17 cellular contexts compared by ENCODE assay signal in genomic region chr4:15976456-15977096, GRCh38. TPM values are rescaled to one million over a fixed set of nuclear protein-coding genes. Genes with fewer than 3 reads are reported as not detected.
DNase-seq lines count a peak whose midpoint lies in the region; ATAC-seq, FAIRE-seq and TF ChIP-seq lines count a peak whose summit lies in the region.
"Had no signal": no experiment of that assay in that cellular context is flagged by ENCODE, and none has a peak within 500 bp of the region (broad histone marks: within the 10 kb centered on the region; RNA-seq: fewer than 3 reads in every experiment).

No MANE protein-coding gene starts in this region.

- ATAC-seq in Right ventricle myocardium superior (ENCODE audit: poor library complexity) (peak; percentile 89), left colon (peak; percentile 45), GM18870 (IDR thresholded peaks at IDR 0.05; ENCODE audit: unreplicated experiment) (no peak)
- ATAC-seq: activated T-helper 17 cell treated with anti-CD3 and anti-CD28 coated beads, Interleukin-2, amount 50 U/mL, for 72 hours; GM12878 had no signal

- H3K9me3 ChIP-seq in right atrium auricular region: no peaks in the 10 kb centered on the region
- no peaks in the 10 kb centered on the region for H3K9me3 ChIP-seq in H1 (ENCODE audit: insufficient read depth in 2 of 2, low read depth in 1 of 2, low read length in 1 of 2)

- no peak for TF ChIP-seq POLR2A in H1 (IDR thresholded peaks at IDR 0.05; ENCODE audit: control extremely low read depth in 1 of 2, low read depth in 2 of 2, low read length in 2 of 2)

- no peak overlapping the region for H2BK120ac ChIP-seq in H1 (replicated peaks; ENCODE audit: low read depth, low read length)

- no peak overlapping the region for H3K27ac Mint-ChIP-seq in activated naive CD4-positive, alpha-beta T cell treated with anti-CD3 and anti-CD28 coated beads for 36 hours
- H3K27ac Mint-ChIP-seq: activated B cell treated with CpG ODN at 0.5 μM for 24 hours; activated T-helper 17 cell treated with anti-CD3 and anti-CD28 coated beads, Interleukin-2, amount 50 U/mL, for 72 hours had no signal

- no peak overlapping the region for H2AK5ac ChIP-seq in H1 (ENCODE audit: low read depth, low read length)

- no peak for FAIRE-seq in H1 (lab: Jason Lieb, UNC)
- FAIRE-seq: GM12878 had no signal

- no peak overlapping the region for H2BK20ac ChIP-seq in H1 (ENCODE audit: low read length)

- no peak overlapping the region for H3K56ac ChIP-seq in H1 (replicated peaks; ENCODE audit: insufficient read length, low read depth, low read length)

- no peak overlapping the region for H2BK12ac ChIP-seq in H1 (ENCODE audit: low read depth, low read length)

- no peak overlapping the region for H3K4ac ChIP-seq in H1 (replicated peaks; ENCODE audit: insufficient read length, low read depth, low read length)

- H2BK15ac ChIP-seq in H1 (ENCODE audit: low read length): no peak overlapping the region

- 89% methylated on average over 5 of the region's 5 CpGs; no CpG with 5 or more reads in 1 of the 2 experiments for WGBS in H1 (ENCODE audit: extremely low coverage in 1 of 2, insufficient coverage in 1 of 2, insufficient read length in 1 of 2, insufficient replicate concordance in 2 of 2, low coverage in 1 of 2, low lambda C conversion rate in 2 of 2, missing lambda C conversion rate in 1 of 2), 2 experiments

- no peaks in the 10 kb centered on the region for H3K36me3 Mint-ChIP-seq in activated naive CD4-positive, alpha-beta T cell treated with anti-CD3 and anti-CD28 coated beads for 36 hours (ENCODE audit: low read depth)

- CTCF ChIA-PET in H1 (lab: Charles Lee; ENCODE audit: partially characterized antibody): interaction anchor here (0.9 to 4.5 kb wide), 13 partner anchors 10 to 171 kb away, joined by 3 to 36 read pairs (median 7); partner anchors contain the start of gene FGFBP2
- CTCF ChIA-PET in activated naive CD4-positive, alpha-beta T cell treated with anti-CD3 and anti-CD28 coated beads for 36 hours (lab: Charles Lee): interaction anchor here (1.2 to 4.2 kb wide), 3 partner anchors 11 to 94 kb away, joined by 3 to 15 read pairs (median 3); no protein-coding TSS in a partner anchor

- no peak overlapping the region for H3K9ac ChIP-seq in H1 (replicated peaks in 1 of 4; ENCODE audit: extremely low read depth in 1 of 4, low read depth in 3 of 4, low read length in 3 of 4)

- no peak overlapping the region for H3K23ac ChIP-seq in H1 (ENCODE audit: insufficient read length)

- peak in 1 of 2 experiments; percentile 41; a peak in 2 of 4 replicates for TF ChIP-seq RAD21 in H1 (IDR thresholded peaks at IDR 0.05 in 1 of 2, conservative IDR thresholded peaks at IDR 0.05 in 1 of 2; ENCODE audit: low read depth in 2 of 2, low read length in 2 of 2)

- H4K20me1 ChIP-seq in H1 (replicated peaks in 1 of 2; ENCODE audit: control insufficient read depth in 1 of 2, insufficient read depth in 2 of 2, low read length in 2 of 2): peaks cover 0 to 3% of the 10 kb centered on the region in 2 experiments

- H3K4me1 Mint-ChIP-seq in activated naive CD4-positive, alpha-beta T cell treated with anti-CD3 and anti-CD28 coated beads for 36 hours (ENCODE audit: low read depth): no peaks in the 10 kb centered on the region
- H3K4me1 Mint-ChIP-seq: activated B cell treated with CpG ODN at 0.5 μM for 24 hours; activated T-helper 17 cell treated with anti-CD3 and anti-CD28 coated beads, Interleukin-2, amount 50 U/mL, for 72 hours; central memory CD8-positive, alpha-beta T cell; nephron had no signal

- intact Hi-C loops in Right ventricle myocardium superior (cut with DNase I) (no loop called here), left colon (cut with DNase I, micrococcal nuclease) (loop anchor here in 1 of 2 donors (5.0 kb wide), 1 partner anchor 579 kb away; no protein-coding TSS in a partner anchor)
- intact Hi-C loops in activated naive CD4-positive, alpha-beta T cell treated with anti-CD3 and anti-CD28 coated beads for 36 hours (cut with micrococcal nuclease): no loop called here

- H3K4me1 ChIP-seq in right atrium auricular region (peaks cover 0 to 7% of the 10 kb centered on the region in 2 donors), H1 (replicated peaks in 1 of 4; ENCODE audit: control insufficient read depth in 3 of 4, insufficient read depth in 4 of 4, low read length in 3 of 4) (no peaks in the 10 kb centered on the region)

- H3K36me3 ChIP-seq in right atrium auricular region (no peaks in the 10 kb centered on the region), H1 (ENCODE audit: control insufficient read depth in 2 of 4, insufficient read depth in 4 of 4, low read length in 3 of 4) (peaks cover 0 to 19% (median 9%) of the 10 kb centered on the region in 4 experiments; a peak in 6 of 8 replicates)

- H3K4me3 ChIP-seq in right atrium auricular region (no peak overlapping the region), H1 (ENCODE audit: extremely low read depth in 1 of 4, insufficient read depth in 2 of 4, low read depth in 3 of 4, low read length in 4 of 4) (no peak overlapping the region)
- H3K4me3 ChIP-seq: GM12878 had no signal

- no peak overlapping the region for H4K91ac ChIP-seq in H1 (replicated peaks; ENCODE audit: insufficient read length, low read length)

- TF ChIP-seq CTCF in right atrium auricular region (IDR thresholded peaks at IDR 0.05) (peak in 1 of 2 donors; percentile 35), H1 (IDR thresholded peaks at IDR 0.05; ENCODE audit: control extremely low read depth in 1 of 3, insufficient read depth in 1 of 3, low read depth in 1 of 3, low read length in 3 of 3) (peak; percentile 19 to 26 (median 22); a peak in 3 of 4 replicates)

- no peak overlapping the region for H3K4me2 ChIP-seq in H1 (ENCODE audit: insufficient read depth in 1 of 2, low read depth in 2 of 2, low read length in 2 of 2)

- POLR2A ChIA-PET in H1 (lab: Charles Lee; ENCODE audit: partially characterized antibody): interaction anchor here (1.5 kb wide), 1 partner anchor 19 kb away, joined by 3 read pairs; no protein-coding TSS in a partner anchor

- no peak for TF ChIP-seq EP300 in H1 (IDR thresholded peaks at IDR 0.05; ENCODE audit: borderline replicate concordance in 1 of 2, low read depth in 2 of 2, low read length in 2 of 2)

- H3K27ac ChIP-seq in right atrium auricular region: peak overlapping the region in 1 of 2 donors; percentile 62
- H3K27ac ChIP-seq in H1 (ENCODE audit: low read depth, low read length): no peak overlapping the region

- H3K27me3 ChIP-seq in right atrium auricular region (no peaks in the 10 kb centered on the region), H1 (replicated peaks in 1 of 4; ENCODE audit: control insufficient read depth in 3 of 4, extremely low read depth in 1 of 4, insufficient read depth in 3 of 4, low read length in 3 of 4) (no peaks in the 10 kb centered on the region; a peak in 1 of 7 replicates)

- H2AFZ ChIP-seq in H1 (ENCODE audit: low read length): no peak overlapping the region

- H4K8ac ChIP-seq in H1 (ENCODE audit: extremely low read depth, insufficient read depth, low read length): no peak overlapping the region

- H3K27me3 Mint-ChIP-seq in activated naive CD4-positive, alpha-beta T cell treated with anti-CD3 and anti-CD28 coated beads for 36 hours (ENCODE audit: low read depth): no peaks in the 10 kb centered on the region
- H3K27me3 Mint-ChIP-seq: activated B cell treated with CpG ODN at 0.5 μM for 24 hours had no signal

- H3K79me2 ChIP-seq in H1 (ENCODE audit: control insufficient read depth in 1 of 2, insufficient read depth in 2 of 2, low read length in 2 of 2): no peaks in the 10 kb centered on the region

- no peaks in the 10 kb centered on the region for H3K9me3 Mint-ChIP-seq in activated naive CD4-positive, alpha-beta T cell treated with anti-CD3 and anti-CD28 coated beads for 36 hours
- H3K9me3 Mint-ChIP-seq: activated B cell treated with CpG ODN at 0.5 μM for 24 hours; activated T-helper 17 cell treated with anti-CD3 and anti-CD28 coated beads, Interleukin-2, amount 50 U/mL, for 72 hours; central memory CD8-positive, alpha-beta T cell; nephron had no signal

- no peak overlapping the region for H2BK5ac ChIP-seq in H1 (ENCODE audit: low read depth, low read length)

- no peak overlapping the region for H3K14ac ChIP-seq in H1 (ENCODE audit: insufficient read length)

- no peak overlapping the region for H3K4me3 Mint-ChIP-seq in activated naive CD4-positive, alpha-beta T cell treated with anti-CD3 and anti-CD28 coated beads for 36 hours
- H3K4me3 Mint-ChIP-seq: activated B cell treated with CpG ODN at 0.5 μM for 24 hours; activated T-helper 17 cell treated with anti-CD3 and anti-CD28 coated beads, Interleukin-2, amount 50 U/mL, for 72 hours; central memory CD8-positive, alpha-beta T cell; nephron had no signal

- H4K5ac ChIP-seq in H1 (ENCODE audit: insufficient read length, low read depth, low read length): no peak overlapping the region

- H3K79me1 ChIP-seq in H1 (ENCODE audit: low read depth, low read length): no peaks in the 10 kb centered on the region

- no peak for DNase-seq in Right ventricle myocardium superior
- no peak for DNase-seq in right atrium auricular region (ENCODE audit: low spot score)
- no peak for DNase-seq in H1 (ENCODE audit: low read depth in 1 of 2, low spot score in 2 of 2)
- DNase-seq in left colon: no peak
- DNase-seq in activated naive CD4-positive, alpha-beta T cell treated with anti-CD3 and anti-CD28 coated beads for 36 hours: no peak
- no peak for DNase-seq in NCI-H2107 treated with DMSO at 0.1 percent for 48 hours (lab: John Stamatoyannopoulos, UW; ENCODE audit: unreplicated experiment)
- DNase-seq in globus pallidus (ENCODE audit: low spot score): no peak
- DNase-seq: activated B cell treated with CpG ODN at 0.5 μM for 24 hours, substantia nigra had no signal

- H3K18ac ChIP-seq in H1 (ENCODE audit: extremely low read depth, low read length): no peak overlapping the region

- H3K23me2 ChIP-seq in H1 (ENCODE audit: low read depth, low read length): no peaks in the 10 kb centered on the region

RNA-seq across cellular contexts. Expression of gene FGFBP2, which starts 13.6 kb away (rescaled TPM):
- 2.0 TPM for total RNA-seq in Right ventricle myocardium superior
- total RNA-seq in right atrium auricular region: 10 to 100 TPM in 1 of 2 donors, 1 to 10 TPM in 1; 4.8 to 10.7 TPM
- total RNA-seq in H1 (2021; fragmentation: NEBNext Ultra II Directional; extraction: Animal tissue kit (Norgen Biotek cat#: 25700)): not detected in 2 replicates
- 0.15 TPM in 1 of 2 replicates, not detected in the other for polyA plus RNA-seq in H1 (2011; rRNA removed)
- 0.16 TPM for polyA plus RNA-seq in H1 (2011; cell fraction: cytosol; rRNA removed)
- polyA plus RNA-seq in H1 (2011; cell fraction: nucleus; rRNA removed): 0.19 TPM
- not detected in 4 replicates for polyA plus RNA-seq in H1 (2012, experiment 1 of 2)
- not detected for polyA plus RNA-seq in H1 (2012, experiment 2 of 2)
- polyA plus RNA-seq in H1 (2013, experiment 1 of 2): 0.43 TPM
- polyA plus RNA-seq in H1 (2013, experiment 2 of 2): 0.50 TPM
- polyA minus RNA-seq in H1 (2011; rRNA and poly(A)+ RNA removed): 0.24 TPM in 1 of 2 replicates, not detected in the other
- polyA minus RNA-seq in H1 (2011; cell fraction: cytosol; rRNA and poly(A)+ RNA removed): not detected
- not detected for polyA minus RNA-seq in H1 (2011; cell fraction: nucleus; rRNA and poly(A)+ RNA removed)
- under 1 TPM; 0.49 to 0.75 TPM for total RNA-seq in left colon
- not detected for total RNA-seq in activated naive CD4-positive, alpha-beta T cell treated with anti-CD3 and anti-CD28 coated beads for 36 hours
- total RNA-seq: GM12878, M059J had no signal
- polyA plus RNA-seq: AG04450 had no signal

RNA-seq across cellular contexts. Expression of gene FGFBP1, which starts 38.0 kb away (rescaled TPM):
- total RNA-seq in Right ventricle myocardium superior: not detected
- under 1 TPM in 1 of 2 donors, not detected in 1; 0.94 TPM for total RNA-seq in right atrium auricular region
- 0.20 and 0.38 TPM in 2 replicates for total RNA-seq in H1 (2021; fragmentation: NEBNext Ultra II Directional; extraction: Animal tissue kit (Norgen Biotek cat#: 25700))
- 0.06 and 0.17 TPM in 2 replicates for polyA plus RNA-seq in H1 (2011; rRNA removed)
- polyA plus RNA-seq in H1 (2011; cell fraction: cytosol; rRNA removed): 0.10 TPM
- polyA plus RNA-seq in H1 (2011; cell fraction: nucleus; rRNA removed): not detected
- 0.15 to 0.23 TPM (median 0.17 TPM) in 3 of 4 replicates, not detected in the other for polyA plus RNA-seq in H1 (2012, experiment 1 of 2)
- polyA plus RNA-seq in H1 (2012, experiment 2 of 2): not detected
- 0.91 TPM for polyA plus RNA-seq in H1 (2013, experiment 1 of 2)
- 1.5 TPM for polyA plus RNA-seq in H1 (2013, experiment 2 of 2)
- polyA minus RNA-seq in H1 (2011; rRNA and poly(A)+ RNA removed): 0.13 and 0.24 TPM in 2 replicates
- not detected for polyA minus RNA-seq in H1 (2011; cell fraction: cytosol; rRNA and poly(A)+ RNA removed)
- not detected for polyA minus RNA-seq in H1 (2011; cell fraction: nucleus; rRNA and poly(A)+ RNA removed)
- total RNA-seq in left colon: 10 to 100 TPM; 39.8 to 82.8 TPM
- not detected for total RNA-seq in activated naive CD4-positive, alpha-beta T cell treated with anti-CD3 and anti-CD28 coated beads for 36 hours
- total RNA-seq: activated B cell treated with CpG ODN at 0.5 μM for 24 hours; activated CD8-positive, alpha-beta memory T cell treated with anti-CD3 and anti-CD28 coated beads for 36 hours; activated T-helper 17 cell treated with anti-CD3 and anti-CD28 coated beads, Interleukin-2, amount 50 U/mL, for 72 hours had no signal
- polyA plus RNA-seq: AG04450 had no signal

Comparison
In these comparisons a context has a peak if more than half of its experiments do, and no peak if none do; other contexts are left out.
1. RNA of gene FGFBP1, which starts 38.0 kb away (total RNA-seq): 39.8 to 82.8 TPM in left colon; 0.94 TPM in right atrium auricular region, 0.20 to 0.38 TPM in H1, not detected in Right ventricle myocardium superior (single experiment) and not detected in activated naive CD4-positive, alpha-beta T cell treated with anti-CD3 and anti-CD28 coated beads for 36 hours; every median in the first group is over 10 times any median in the second.